Comparison of ENCODE assay signal across 9 cellular contexts in the genomic region with DNA sequence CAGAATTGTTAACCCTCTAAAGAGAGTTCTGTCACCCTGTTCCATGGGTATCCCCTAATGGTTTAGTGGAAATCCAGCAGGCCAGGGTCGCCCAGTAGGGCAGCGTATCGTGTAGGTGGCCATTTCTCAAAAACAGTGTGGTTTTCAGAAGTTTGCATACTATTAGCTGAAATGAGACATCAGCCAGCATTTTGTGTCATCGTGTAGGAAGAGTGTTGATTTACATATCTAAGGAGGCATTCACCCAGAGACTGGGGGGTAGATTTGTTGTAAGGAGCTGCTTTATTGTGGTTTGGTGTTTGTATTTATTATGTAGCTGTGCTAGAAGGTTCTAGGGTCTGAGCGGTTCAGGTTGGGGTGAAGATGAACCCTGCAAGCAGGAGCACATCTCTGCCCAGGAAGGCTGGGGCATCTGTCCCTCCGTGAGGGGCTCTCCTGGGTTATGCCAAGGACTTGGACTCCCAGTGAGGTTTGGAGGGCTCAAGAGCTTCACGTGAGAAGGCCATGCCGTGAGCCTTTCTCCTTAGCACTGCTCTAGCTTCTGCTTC.
DNase-seq lines count a peak whose midpoint lies in the region; ATAC-seq and TF ChIP-seq lines count a peak whose summit lies in the region.
"Had no signal": no experiment of that assay in that cellular context is flagged by ENCODE, and none has a peak within 500 bp of the region (broad histone marks: within the 10 kb centered on the region; RNA-seq: fewer than 3 reads in every experiment).

No MANE protein-coding gene starts in this region.

- peaks cover 5% of the 10 kb centered on the region for H3K36me3 ChIP-seq in colonic mucosa

- no peaks in the 10 kb centered on the region for H3K9me3 ChIP-seq in colonic mucosa

- H3K27me3 ChIP-seq in colonic mucosa = no peaks in the 10 kb centered on the region

- ATAC-seq in GM18520 (IDR thresholded peaks at IDR 0.05; ENCODE audit: unreplicated experiment) (peak; percentile 79), GM21381 (IDR thresholded peaks at IDR 0.05; ENCODE audit: unreplicated experiment) (peak; percentile 68), HG03280 (IDR thresholded peaks at IDR 0.05; ENCODE audit: unreplicated experiment) (peak; percentile 67), GM21526 (IDR thresholded peaks at IDR 0.05; ENCODE audit: low FRiP score, unreplicated experiment) (no peak), HG03520 (IDR thresholded peaks at IDR 0.05; ENCODE audit: unreplicated experiment) (no peak)

- intact Hi-C loops in colonic mucosa (cut with DNase I) = no loop called here

- TF ChIP-seq CTCF in colonic mucosa (IDR thresholded peaks at IDR 0.05) = no peak

- no peak overlapping the region for H3K4me3 ChIP-seq in colonic mucosa

- no peak overlapping the region for H3K27ac ChIP-seq in colonic mucosa

- DNase-seq in islet precursor cell (peak; percentile 32), colonic mucosa (no peak)
- DNase-seq: immature natural killer cell, NCI-H774 had no signal

- no peaks in the 10 kb centered on the region for H3K4me1 ChIP-seq in colonic mucosa

- no peak overlapping the region for H3K9ac ChIP-seq in colonic mucosa (ENCODE audit: low read depth in 2 of 2, low read length in 2 of 2)

Comparison
In these comparisons a context has a peak if more than half of its experiments do, and no peak if none do; other contexts are left out.
1. ATAC-seq: peak in GM18520 (single experiment), GM21381 (single experiment) and HG03280 (single experiment); none in GM21526 (single experiment) and HG03520 (single experiment).